In the genomic region with DNA sequence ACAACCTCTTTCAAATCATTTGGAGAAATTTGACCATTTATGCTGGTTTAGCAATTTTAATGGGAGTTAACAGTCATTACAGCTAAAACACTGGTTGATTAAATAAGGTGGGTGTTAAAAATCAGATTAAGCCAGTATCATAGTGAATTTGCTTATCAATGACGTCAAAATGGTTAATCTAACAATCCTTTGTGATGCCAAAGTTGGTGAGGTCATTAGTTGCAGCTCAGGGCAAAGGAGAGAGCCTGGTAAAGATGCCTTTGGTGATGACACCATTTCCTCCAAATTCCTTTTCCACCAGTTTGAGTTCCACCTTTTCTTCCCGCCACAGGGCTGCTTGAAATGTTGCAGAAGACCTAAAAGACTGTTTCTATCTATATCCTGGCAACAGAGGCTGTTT, we compare ENCODE assay signal across 33 cellular contexts.
"Had no signal": no experiment of that assay in that cellular context is flagged by ENCODE, and none has a peak within 500 bp of the region (broad histone marks: within the 10 kb centered on the region; RNA-seq: fewer than 3 reads in every experiment).

No MANE protein-coding gene starts in this region.

- ATAC-seq: activated CD8-positive, alpha-beta T cell treated with anti-CD3 and anti-CD28 coated beads for 36 hours; activated naive CD4-positive, alpha-beta T cell treated with anti-CD3 and anti-CD28 coated beads, Interleukin-2, amount 50 U/mL, for 72 hours; activated T-cell treated with anti-CD3 and anti-CD28 coated beads, Interleukin-2, amount 50 U/mL, for 4 hours; activated T-cell treated with anti-CD3 and anti-CD28 coated beads, Interleukin-2, amount 50 U/mL, for 72 hours; activated T-helper 17 cell treated with anti-CD3 and anti-CD28 coated beads, Interleukin-2, amount 50 U/mL, for 72 hours; body of pancreas had no signal

- H3K36me3 ChIP-seq: adrenal gland, brain microvascular endothelial cell, breast epithelium had no signal

- H3K4me1 ChIP-seq: adrenal gland, body of pancreas, breast epithelium had no signal

- H3K4me3 ChIP-seq: adrenal gland, body of pancreas, breast epithelium had no signal

- H3K27me3 ChIP-seq: adrenal gland, body of pancreas, brain microvascular endothelial cell, breast epithelium had no signal

- H3K9me3 ChIP-seq: adrenal gland, body of pancreas had no signal

- DNase-seq: activated B cell treated with CpG ODN at 0.5 μM for 24 hours; activated CD4-positive, alpha-beta memory T cell treated with anti-CD3 and anti-CD28 coated beads for 36 hours; activated CD4-positive, alpha-beta T cell treated with anti-CD3 and anti-CD28 coated beads for 4 hours; activated CD4-positive, alpha-beta T cell treated with anti-CD3 and anti-CD28 coated beads, Interleukin-2, amount 10 ng/mL, durations not matched to agents 24 days and 14 days; activated CD4-positive, alpha-beta T cell treated with anti-CD3 and anti-CD28 coated beads, Interleukin-2, amount 50 U/mL, for 1 hour; activated CD4-positive, alpha-beta T cell treated with anti-CD3 and anti-CD28 coated beads, Interleukin-2, amount 50 U/mL, for 4 hours; activated CD4-positive, CD25-positive, alpha-beta regulatory T cell treated with anti-CD3 and anti-CD28 coated beads, Interleukin-2, amount 50 U/mL, for 72 hours; activated CD8-positive, alpha-beta memory T cell treated with anti-CD3 and anti-CD28 coated beads, Interleukin-2, amount 50 U/mL, for 4 hours; activated CD8-positive, alpha-beta T cell treated with anti-CD3 and anti-CD28 coated beads for 36 hours; activated effector memory CD4-positive, alpha-beta T cell treated with anti-CD3 and anti-CD28 coated beads, Interleukin-2, amount 50 U/mL, for 16 hours; activated gamma-delta T cell treated with Interleukin-2 at 50 U/mL for 16 hours; activated naive CD4-positive, alpha-beta T cell; activated naive CD4-positive, alpha-beta T cell treated with anti-CD3 and anti-CD28 coated beads for 36 hours; activated naive CD4-positive, alpha-beta T cell treated with anti-CD3 and anti-CD28 coated beads, Interleukin-2, amount 50 U/mL, for 16 hours; activated naive CD8-positive, alpha-beta T cell treated with anti-CD3 and anti-CD28 coated beads for 36 hours; activated T-cell treated with anti-CD3 and anti-CD28 coated beads for 4 hours; activated T-cell treated with anti-CD3 and anti-CD28 coated beads, Interleukin-2, amount 50 U/mL, for 1 hour; activated T-cell treated with anti-CD3 and anti-CD28 coated beads, Interleukin-2, amount 50 U/mL, for 4 hours; activated T-cell treated with anti-CD3 and anti-CD28 coated beads, Interleukin-2, amount 50 U/mL, for 72 hours; adrenal gland; amniotic stem cell; aorta; body of pancreas; brain microvascular endothelial cell; central memory CD4-positive, alpha-beta T cell; T-helper 2 cell; T-helper 9 cell had no signal

- FAIRE-seq: astrocyte, TTC549 had no signal

- H3K27ac ChIP-seq: adrenal gland, body of pancreas, brain microvascular endothelial cell, breast epithelium, VCaP had no signal
